ENCODE assay signal across 1 cellular context in the genomic region with DNA sequence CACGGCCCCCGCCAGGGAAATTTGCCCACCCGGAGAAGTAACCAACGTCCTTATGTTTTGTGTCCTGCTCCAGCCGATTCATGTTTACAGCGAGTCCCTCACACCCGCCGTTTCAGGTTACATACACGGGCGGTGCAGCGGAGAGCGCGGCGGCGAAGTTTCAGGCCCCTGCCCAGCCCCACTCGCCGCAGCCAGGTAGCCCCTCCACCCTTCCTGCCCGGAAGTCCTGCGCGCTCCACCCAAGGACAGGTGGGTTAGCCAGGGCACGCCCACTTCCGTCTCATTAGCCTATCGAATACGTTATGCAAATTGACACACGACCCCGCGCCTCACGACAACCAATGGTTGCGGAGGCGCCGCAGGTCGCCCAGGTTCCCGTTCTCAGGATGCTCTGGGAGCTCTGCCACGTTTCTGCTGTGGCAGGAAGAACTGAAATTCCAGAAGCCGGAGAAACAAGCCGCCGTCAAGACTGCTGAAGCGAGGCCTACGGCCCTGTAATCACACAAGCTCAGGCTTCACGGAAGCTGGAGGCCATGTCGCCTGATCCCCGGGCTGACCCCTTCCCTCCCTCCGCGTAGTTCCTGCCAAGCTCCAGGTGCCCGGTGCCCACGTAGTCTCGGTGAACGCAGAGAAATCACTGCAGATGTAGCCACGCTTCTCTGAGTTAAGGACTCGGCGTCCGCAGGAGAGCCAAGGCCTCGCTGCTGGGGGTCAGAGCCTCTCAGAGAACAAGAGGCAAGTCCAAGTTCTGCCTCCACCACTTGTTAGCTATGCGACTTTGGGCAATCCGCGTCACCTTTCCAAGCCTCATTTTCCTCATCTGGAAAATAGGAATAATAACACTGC.
TF ChIP-seq lines count a peak whose summit lies in the region.

No MANE protein-coding gene starts in this region.

TF ChIP-seq in HCT116, 20 proteins besides CTCF, POLR2A, EP300 and RAD21 (continued from another document):
- TF ChIP-seq, protein P1, sequence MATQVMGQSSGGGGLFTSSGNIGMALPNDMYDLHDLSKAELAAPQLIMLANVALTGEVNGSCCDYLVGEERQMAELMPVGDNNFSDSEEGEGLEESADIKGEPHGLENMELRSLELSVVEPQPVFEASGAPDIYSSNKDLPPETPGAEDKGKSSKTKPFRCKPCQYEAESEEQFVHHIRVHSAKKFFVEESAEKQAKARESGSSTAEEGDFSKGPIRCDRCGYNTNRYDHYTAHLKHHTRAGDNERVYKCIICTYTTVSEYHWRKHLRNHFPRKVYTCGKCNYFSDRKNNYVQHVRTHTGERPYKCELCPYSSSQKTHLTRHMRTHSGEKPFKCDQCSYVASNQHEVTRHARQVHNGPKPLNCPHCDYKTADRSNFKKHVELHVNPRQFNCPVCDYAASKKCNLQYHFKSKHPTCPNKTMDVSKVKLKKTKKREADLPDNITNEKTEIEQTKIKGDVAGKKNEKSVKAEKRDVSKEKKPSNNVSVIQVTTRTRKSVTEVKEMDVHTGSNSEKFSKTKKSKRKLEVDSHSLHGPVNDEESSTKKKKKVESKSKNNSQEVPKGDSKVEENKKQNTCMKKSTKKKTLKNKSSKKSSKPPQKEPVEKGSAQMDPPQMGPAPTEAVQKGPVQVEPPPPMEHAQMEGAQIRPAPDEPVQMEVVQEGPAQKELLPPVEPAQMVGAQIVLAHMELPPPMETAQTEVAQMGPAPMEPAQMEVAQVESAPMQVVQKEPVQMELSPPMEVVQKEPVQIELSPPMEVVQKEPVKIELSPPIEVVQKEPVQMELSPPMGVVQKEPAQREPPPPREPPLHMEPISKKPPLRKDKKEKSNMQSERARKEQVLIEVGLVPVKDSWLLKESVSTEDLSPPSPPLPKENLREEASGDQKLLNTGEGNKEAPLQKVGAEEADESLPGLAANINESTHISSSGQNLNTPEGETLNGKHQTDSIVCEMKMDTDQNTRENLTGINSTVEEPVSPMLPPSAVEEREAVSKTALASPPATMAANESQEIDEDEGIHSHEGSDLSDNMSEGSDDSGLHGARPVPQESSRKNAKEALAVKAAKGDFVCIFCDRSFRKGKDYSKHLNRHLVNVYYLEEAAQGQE (IDR thresholded peaks at IDR 0.05; ENCODE audit: low read depth) = no peak
- peak; percentile 95 for TF ChIP-seq SP1 (IDR thresholded peaks at IDR 0.05; ENCODE audit: low read depth)
- TF ChIP-seq SIN3A (IDR thresholded peaks at IDR 0.05; ENCODE audit: low read depth) = peak; percentile 95
- TF ChIP-seq, protein P2, sequence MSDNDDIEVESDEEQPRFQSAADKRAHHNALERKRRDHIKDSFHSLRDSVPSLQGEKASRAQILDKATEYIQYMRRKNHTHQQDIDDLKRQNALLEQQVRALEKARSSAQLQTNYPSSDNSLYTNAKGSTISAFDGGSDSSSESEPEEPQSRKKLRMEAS (IDR thresholded peaks at IDR 0.05) = peak; percentile 85
- TF ChIP-seq, protein P3, sequence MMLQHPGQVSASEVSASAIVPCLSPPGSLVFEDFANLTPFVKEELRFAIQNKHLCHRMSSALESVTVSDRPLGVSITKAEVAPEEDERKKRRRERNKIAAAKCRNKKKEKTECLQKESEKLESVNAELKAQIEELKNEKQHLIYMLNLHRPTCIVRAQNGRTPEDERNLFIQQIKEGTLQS (IDR thresholded peaks at IDR 0.05) = no peak
- TF ChIP-seq YY1 (IDR thresholded peaks at IDR 0.05; ENCODE audit: extremely low read depth, insufficient replicate concordance, low read depth, low read length) = peak; percentile 61
- TF ChIP-seq ZFX (IDR thresholded peaks at IDR 0.05) = peak; percentile 74; the same call in 1 of the 2 replicates
- no peak for TF ChIP-seq TCF7L2 (IDR thresholded peaks at IDR 0.05; ENCODE audit: borderline replicate concordance, extremely low read depth, insufficient read depth, insufficient read length)
- TF ChIP-seq JUND (IDR thresholded peaks at IDR 0.05) = peak; percentile 25; the same call in 1 of the 2 replicates
TF ChIP-seq in HCT116: peak in this region for 11.
